In genomic region chr17:41665566-41666335, GRCh38 we compare ENCODE assay signal across 1 cellular context.
A peak's percentile ranks its signal among the peaks of the same experiment; 100 is the strongest.
TF ChIP-seq lines count a peak whose summit lies in the region.

No MANE protein-coding gene starts in this region.

TF ChIP-seq in HepG2, 621 proteins besides CTCF, POLR2A, EP300 and RAD21 (continued from another document and continues in another):
- TF ChIP-seq ZNF318 (CRISPR knock-in tag; IDR thresholded peaks at IDR 0.05) = peak; percentile 17; the same call in 1 of the 2 replicates
- TF ChIP-seq SKIL (CRISPR knock-in tag; IDR thresholded peaks at IDR 0.05; ENCODE audit: borderline replicate concordance) = no peak
- TF ChIP-seq GABPA (IDR thresholded peaks at IDR 0.05; ENCODE audit: low read depth, low read length) = no peak
- no peak for TF ChIP-seq GABPA (CRISPR knock-in tag; IDR thresholded peaks at IDR 0.05; ENCODE audit: low read depth)
- TF ChIP-seq BRD4 (CRISPR knock-in tag; IDR thresholded peaks at IDR 0.05) = no peak
- TF ChIP-seq ATF2 (CRISPR knock-in tag; IDR thresholded peaks at IDR 0.05) = 0 out of 2 replicates have a peak, but pooled peaks have one; percentile 19
- peak; percentile 87 for TF ChIP-seq ZNF776 (CRISPR knock-in tag; IDR thresholded peaks at IDR 0.05)
- no peak for TF ChIP-seq ETS1 (CRISPR knock-in tag; IDR thresholded peaks at IDR 0.05)
- TF ChIP-seq E2F1 (CRISPR knock-in tag; IDR thresholded peaks at IDR 0.05) = no peak
- peak; percentile 93 for TF ChIP-seq TARDBP (CRISPR knock-in tag; IDR thresholded peaks at IDR 0.05)
- TF ChIP-seq ZNF777 (CRISPR knock-in tag; IDR thresholded peaks at IDR 0.05) = no peak; the same call in 1 of the 2 replicates
- TF ChIP-seq ZNF570 (CRISPR knock-in tag; IDR thresholded peaks at IDR 0.05; ENCODE audit: borderline replicate concordance) = no peak
- no peak for TF ChIP-seq PRDM15 (CRISPR knock-in tag; IDR thresholded peaks at IDR 0.05)
- TF ChIP-seq ARNT2 (CRISPR knock-in tag; IDR thresholded peaks at IDR 0.05; ENCODE audit: low read depth) = peak; percentile 27
- TF ChIP-seq AGO1 (IDR thresholded peaks at IDR 0.05; ENCODE audit: low read depth, low read length, poor library complexity, severe bottlenecking) = no peak
- TF ChIP-seq ZNF329 (CRISPR knock-in tag; IDR thresholded peaks at IDR 0.05; ENCODE audit: low read depth) = no peak
- TF ChIP-seq RNF2 (conservative IDR thresholded peaks at IDR 0.05; ENCODE audit: low read depth) = peak; percentile 52; the same call in 1 of the 2 replicates
- TF ChIP-seq MAFG (CRISPR knock-in tag; IDR thresholded peaks at IDR 0.05) = no peak
- peak; percentile 69; the same call in 1 of the 2 replicates for TF ChIP-seq ZNF3 (CRISPR knock-in tag; IDR thresholded peaks at IDR 0.05)
- peak; percentile 88; the same call in 1 of the 2 replicates for TF ChIP-seq ZNF713 (CRISPR knock-in tag; IDR thresholded peaks at IDR 0.05)
- no peak; the same call in 1 of the 2 replicates for TF ChIP-seq HMG20B (CRISPR knock-in tag; conservative IDR thresholded peaks at IDR 0.05)
- 0 out of 2 replicates have a peak, but pooled peaks have one; percentile 23 for TF ChIP-seq ZNF710 (CRISPR knock-in tag; IDR thresholded peaks at IDR 0.05; ENCODE audit: borderline replicate concordance)
- 0 out of 2 replicates have a peak, but pooled peaks have one; percentile 50 for TF ChIP-seq ZNF639 (CRISPR knock-in tag; conservative IDR thresholded peaks at IDR 0.05)
- peak; percentile 57; the same call in 1 of the 2 replicates for TF ChIP-seq PRDM10 (CRISPR knock-in tag; IDR thresholded peaks at IDR 0.05; ENCODE audit: low read depth)
- no peak for TF ChIP-seq RAD51 (IDR thresholded peaks at IDR 0.05; ENCODE audit: borderline replicate concordance)
- no peak for TF ChIP-seq ZNF883 (CRISPR knock-in tag; IDR thresholded peaks at IDR 0.05; ENCODE audit: not compliant biosample characterization)
- TF ChIP-seq NBN (conservative IDR thresholded peaks at IDR 0.05) = no peak
